8 cellular contexts compared by ENCODE assay signal in the genomic region with DNA sequence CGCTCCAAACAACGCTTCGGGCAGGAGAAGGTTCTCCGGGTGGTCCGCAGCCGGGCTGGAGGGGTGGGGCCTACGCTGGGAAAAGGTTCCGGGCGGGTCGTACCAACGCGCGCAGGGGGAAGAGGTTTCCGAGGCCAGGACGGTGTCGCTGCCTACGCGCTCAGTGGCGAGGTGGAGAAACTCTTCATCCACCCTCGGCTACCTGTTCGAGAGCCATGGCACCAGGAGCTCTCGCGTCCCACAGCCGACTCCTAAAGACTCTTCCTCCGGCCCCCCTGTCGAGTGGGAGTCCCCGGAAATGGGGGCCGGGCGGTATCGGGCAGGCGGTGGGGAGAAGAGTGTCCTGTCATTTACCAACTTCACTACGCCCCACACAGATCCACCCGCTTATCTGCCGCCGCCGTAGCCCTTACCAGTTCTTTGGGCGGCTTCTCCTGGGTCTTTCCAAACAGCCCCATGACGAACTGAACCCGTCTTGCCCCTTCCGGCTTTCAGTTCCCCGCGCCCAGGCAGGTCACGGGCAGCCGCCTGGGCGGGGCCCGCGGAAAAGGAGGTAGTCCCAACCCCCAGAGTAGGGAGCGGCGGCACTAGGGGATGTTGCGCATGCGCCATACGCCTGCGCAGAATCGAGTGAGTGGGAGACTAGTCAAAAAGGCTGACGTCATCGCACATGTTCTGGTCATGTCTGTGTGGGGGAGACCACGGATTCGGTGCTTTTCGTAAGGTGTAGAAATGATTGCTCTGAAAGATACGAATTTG. TPM values are rescaled to one million over a fixed set of nuclear protein-coding genes. Genes with fewer than 3 reads are reported as not detected.
DNase-seq lines count a peak whose midpoint lies in the region; FAIRE-seq and TF ChIP-seq lines count a peak whose summit lies in the region.

Gene CHMP3 (minus strand): TSS at position 553 of the 759 bp plus-strand sequence. CDS start 95 bp downstream, at position 458.

- peak within 1 kb of the TSS; percentile 92 for H3K4me3 Mint-ChIP-seq in activated naive CD4-positive, alpha-beta T cell treated with anti-CD3 and anti-CD28 coated beads for 36 hours

- FAIRE-seq in frontal cortex (lab: Jason Lieb, UNC), result no peak

- DNase-seq in GM03348 (ENCODE audit: low spot score) (peak; percentile 100), HFF-Myc (ENCODE audit: extremely low read depth, low read depth) (peak; percentile 97), NAMALWA (ENCODE audit: low spot score) (peak; percentile 98), SK-N-DZ (ENCODE audit: low spot score) (peak; percentile 97), frontal cortex (ENCODE audit: low spot score in 2 of 2) (peak; percentile 82 to 86), substantia nigra (lab: John Stamatoyannopoulos, UW) (peak; percentile 61 to 99 (median 92))
- peak; percentile 97 for DNase-seq in activated naive CD4-positive, alpha-beta T cell treated with anti-CD3 and anti-CD28 coated beads for 36 hours

- H3K27me3 ChIP-seq in neutrophil, result no peaks in the 10 kb centered on the region

- H3K9me3 ChIP-seq in neutrophil, result no peaks in the 10 kb centered on the region

- H3K36me3 Mint-ChIP-seq in activated naive CD4-positive, alpha-beta T cell treated with anti-CD3 and anti-CD28 coated beads for 36 hours (ENCODE audit: low read depth), result peaks cover 17% of the 10 kb centered on the region

- TF ChIP-seq CTCF in HFF-Myc (IDR thresholded peaks at IDR 0.05; ENCODE audit: low read depth, low read length, missing control alignments) (no peak), neutrophil (IDR thresholded peaks at IDR 0.05) (no peak)

- intact Hi-C loops in activated naive CD4-positive, alpha-beta T cell treated with anti-CD3 and anti-CD28 coated beads for 36 hours (cut with micrococcal nuclease), result loop anchor here (1.0 to 10.0 kb wide), 8 partner anchors 10 to 951 kb away; partner anchors contain the start of genes C2orf68, IMMT, KDM3A and MRPL35

- peak within 1 kb of the TSS; percentile 99 for H3K27ac ChIP-seq in neutrophil
- H3K27ac ChIP-seq in substantia nigra (ENCODE audit: low read depth, low read length, poor library complexity, severe bottlenecking), result peak within 1 kb of the TSS; percentile 97

- H3K9me3 Mint-ChIP-seq in activated naive CD4-positive, alpha-beta T cell treated with anti-CD3 and anti-CD28 coated beads for 36 hours, result no peaks in the 10 kb centered on the region

- H3K27ac Mint-ChIP-seq in activated naive CD4-positive, alpha-beta T cell treated with anti-CD3 and anti-CD28 coated beads for 36 hours, result peak within 1 kb of the TSS; percentile 99

- CTCF ChIA-PET in activated naive CD4-positive, alpha-beta T cell treated with anti-CD3 and anti-CD28 coated beads for 36 hours (lab: Charles Lee), result interaction anchor here (1.2 kb wide), 1 partner anchor 59 kb away, joined by 3 read pairs; no protein-coding TSS in a partner anchor

- peak within 1 kb of the TSS; percentile 91 for H3K4me3 ChIP-seq in HFF-Myc (replicated peaks; ENCODE audit: low read depth, low read length)
- peak within 1 kb of the TSS; percentile 73 to 94 for H3K4me3 ChIP-seq in neutrophil (ENCODE audit: low read depth in 1 of 2, low read length in 1 of 2)

- peaks cover 6% of the 10 kb centered on the region for H3K36me3 ChIP-seq in neutrophil

- H3K4me1 Mint-ChIP-seq in activated naive CD4-positive, alpha-beta T cell treated with anti-CD3 and anti-CD28 coated beads for 36 hours (ENCODE audit: low read depth), result peaks cover 25% of the 10 kb centered on the region

- peaks cover 29 to 39% of the 10 kb centered on the region in 2 experiments for H3K4me1 ChIP-seq in neutrophil (ENCODE audit: control insufficient read depth in 1 of 2, insufficient read depth in 1 of 2, low read depth in 1 of 2, low read length in 1 of 2)

- no peaks in the 10 kb centered on the region for H3K27me3 Mint-ChIP-seq in activated naive CD4-positive, alpha-beta T cell treated with anti-CD3 and anti-CD28 coated beads for 36 hours (ENCODE audit: low read depth)

RNA-seq across cellular contexts. Expression of gene CHMP3, which starts in this region (rescaled TPM):
- 52.6 and 57.1 TPM in 2 replicates for polyA plus RNA-seq in SK-N-DZ (2014; cell fraction: cytosol; rRNA removed)
- polyA plus RNA-seq in SK-N-DZ (2014; cell fraction: nucleus; rRNA removed), result 18.4 and 25.1 TPM in 2 replicates
- total RNA-seq in activated naive CD4-positive, alpha-beta T cell treated with anti-CD3 and anti-CD28 coated beads for 36 hours, result 10 to 100 TPM; 27.0 to 29.6 TPM
- total RNA-seq in frontal cortex, result 44.4 TPM

Comparison
In these comparisons a context has a peak if more than half of its experiments do, and no peak if none do; other contexts are left out.
1. Peak in every context shown above with its lines: DNase-seq, H3K4me3 ChIP-seq and H3K27ac ChIP-seq.